21 cellular contexts compared by ENCODE assay signal in genomic region chr10:58693919-58694318, GRCh38.
A peak's percentile ranks its signal among the peaks of the same experiment; 100 is the strongest.
DNase-seq lines count a peak whose midpoint lies in the region; ATAC-seq, FAIRE-seq and TF ChIP-seq lines count a peak whose summit lies in the region.
"Had no signal": no experiment of that assay in that cellular context is flagged by ENCODE, and none has a peak within 500 bp of the region (broad histone marks: within the 10 kb centered on the region; RNA-seq: fewer than 3 reads in every experiment).

No MANE protein-coding gene starts in this region.

- no peak overlapping the region for H2AK9ac ChIP-seq in IMR-90 (replicated peaks; ENCODE audit: low read depth, low read length, poor library complexity)

- peaks cover 32% of the 10 kb centered on the region for H3K9me3 ChIP-seq in A549
- H3K9me3 ChIP-seq in IMR-90 (ENCODE audit: control insufficient read depth, insufficient read depth, low read length), result peaks cover 10% of the 10 kb centered on the region

- H3K4me3 ChIP-seq in A549, result no peak overlapping the region
- no peak overlapping the region for H3K4me3 ChIP-seq in IMR-90 (ENCODE audit: insufficient read depth, low read depth, low read length)
- H3K4me3 ChIP-seq: BLaER1 treated with 17β-estradiol and CSF1 and Interleukin-3, amounts not matched to agents 10 nM and 100 nM had no signal

- no peak for DNase-seq in A549 (ENCODE audit: low read depth in 1 of 2, low spot score in 1 of 2)
- DNase-seq in IMR-90, result no peak
- peak; percentile 1 to 11 for DNase-seq in erythroblast (lab: John Stamatoyannopoulos, UW)
- DNase-seq in activated CD4-positive, CD25-positive, alpha-beta regulatory T cell treated with anti-CD3 and anti-CD28 coated beads, Interleukin-2, amount 50 U/mL, for 72 hours, result no peak
- no peak for DNase-seq in SW 1271 (lab: John Stamatoyannopoulos, UW)
- DNase-seq: 8988T; AML-193; Caco-2; Calu3; CD4-positive, alpha-beta T cell; CD8-positive, alpha-beta T cell; DMS79 treated with DMSO at 0.1 percent for 48 hours; GF-D8 had no signal

- no peak overlapping the region for H2AFZ ChIP-seq in IMR-90 (replicated peaks; ENCODE audit: low read length, poor library complexity)

- H3K4ac ChIP-seq in IMR-90 (ENCODE audit: low read depth, low read length), result no peak overlapping the region

- CTCF ChIA-PET in A549 (lab: Yijun Ruan, JAX) (interaction anchor here (1.1 kb wide), 1 partner anchor 28 kb away, joined by 3 read pairs; no protein-coding TSS in a partner anchor), IMR-90 (lab: Yijun Ruan, JAX) (no interaction called here)

- no peak overlapping the region for H2BK15ac ChIP-seq in IMR-90 (ENCODE audit: low read depth, low read length)

- H2BK5ac ChIP-seq in IMR-90 (ENCODE audit: low read depth, low read length, poor library complexity, severe bottlenecking), result no peak overlapping the region

- H3K4me2 ChIP-seq in A549, result no peak overlapping the region
- no peak overlapping the region for H3K4me2 ChIP-seq in IMR-90 (ENCODE audit: low read depth, low read length)
- H3K4me2 ChIP-seq: BLaER1 treated with 17β-estradiol and CSF1 and Interleukin-3, amounts not matched to agents 10 nM and 100 nM had no signal

- no peak overlapping the region for H3K9ac ChIP-seq in IMR-90 (ENCODE audit: low read depth, low read length)
- H3K9ac ChIP-seq: BLaER1 treated with 17β-estradiol and CSF1 and Interleukin-3, amounts not matched to agents 10 nM and 100 nM had no signal

- intact Hi-C loops in IMR-90 (cut with micrococcal nuclease), result no loop called here

- peaks cover 21% of the 10 kb centered on the region for H3K4me1 ChIP-seq in A549
- no peaks in the 10 kb centered on the region for H3K4me1 ChIP-seq in IMR-90 (ENCODE audit: control insufficient read depth, insufficient read depth, low read length)

- no peak overlapping the region for H3K18ac ChIP-seq in IMR-90 (ENCODE audit: low read depth, low read length)

- H3K56ac ChIP-seq in IMR-90 (ENCODE audit: extremely low read depth, insufficient read depth, low read length), result no peak overlapping the region

- no peak overlapping the region for H2BK20ac ChIP-seq in IMR-90 (ENCODE audit: low read depth, low read length)

- peaks cover 8% of the 10 kb centered on the region; the same call in 1 of the 2 replicates for H4K20me1 ChIP-seq in IMR-90 (ENCODE audit: insufficient read depth, low read length)
- H4K20me1 ChIP-seq: BLaER1 treated with 17β-estradiol and CSF1 and Interleukin-3, amounts not matched to agents 10 nM and 100 nM had no signal

- no peak overlapping the region for H2BK120ac ChIP-seq in IMR-90 (ENCODE audit: low read depth, low read length)

- no peak overlapping the region for H2AK5ac ChIP-seq in IMR-90 (ENCODE audit: low read depth, low read length)

- TF ChIP-seq CTCF in A549 (IDR thresholded peaks at IDR 0.05) (no peak), IMR-90 (conservative IDR thresholded peaks at IDR 0.05; ENCODE audit: low read depth, low read length) (no peak)

- TF ChIP-seq POLR2A in A549 (IDR thresholded peaks at IDR 0.05; ENCODE audit: low read length) (no peak), IMR-90 (IDR thresholded peaks at IDR 0.05; ENCODE audit: low read depth, low read length) (no peak), erythroblast (IDR thresholded peaks at IDR 0.05; ENCODE audit: low read length) (no peak)

- H3K79me1 ChIP-seq in IMR-90 (ENCODE audit: low read depth in 1 of 2, low read length in 2 of 2), result peaks cover 28% of the 10 kb centered on the region in 2 experiments

- POLR2A ChIA-PET in A549 (lab: Yijun Ruan, JAX), result no interaction called here
- POLR2A ChIA-PET in IMR-90 (lab: Charles Lee; ENCODE audit: unreplicated experiment), result no interaction called here

- no peak for ATAC-seq in A549
- ATAC-seq in IMR-90 (ENCODE audit: low read depth), result no peak
- ATAC-seq in GM21528 (IDR thresholded peaks at IDR 0.05; ENCODE audit: low FRiP score, unreplicated experiment), result no peak
- ATAC-seq: CD8-positive, alpha-beta T cell had no signal

- in situ Hi-C loops in IMR-90 (cut with MboI; ENCODE audit: low sequenced_read_pairs), result no loop called here

- TF ChIP-seq RAD21 in A549 (conservative IDR thresholded peaks at IDR 0.05 in 1 of 2, IDR thresholded peaks at IDR 0.05 in 1 of 2) (no peak), IMR-90 (IDR thresholded peaks at IDR 0.05; ENCODE audit: low read length) (no peak)

- no peak overlapping the region for H4K5ac ChIP-seq in IMR-90 (ENCODE audit: low read depth, low read length)

- no peak overlapping the region for H4K91ac ChIP-seq in IMR-90 (ENCODE audit: insufficient read depth, low read depth, low read length)

- H3K27me3 ChIP-seq in IMR-90 (ENCODE audit: control insufficient read depth, insufficient read depth, low read length), result no peaks in the 10 kb centered on the region
- H3K27me3 ChIP-seq: BLaER1 treated with 17β-estradiol and CSF1 and Interleukin-3, amounts not matched to agents 10 nM and 100 nM had no signal

- no peak overlapping the region for H4K8ac ChIP-seq in IMR-90 (ENCODE audit: low read depth in 2 of 2, low read length in 2 of 2)

- H3K14ac ChIP-seq in IMR-90 (replicated peaks; ENCODE audit: low read depth, low read length), result no peak overlapping the region

- TF ChIP-seq EP300 in A549 (IDR thresholded peaks at IDR 0.05), result no peak

- BruUV-seq in IMR-90 (replicated peaks; lab: Mats Ljungman, UMichigan), result no TSS peak

- WGBS in A549 (ENCODE audit: missing lambda C conversion rate), result 72% methylated on average over 2 of the region's 2 CpGs
- 100% methylated on average over 1 of the region's 2 CpGs; no CpG with 5 or more reads in 1 of the 2 experiments for WGBS in IMR-90 (ENCODE audit: extremely low coverage in 2 of 2, insufficient read length in 1 of 2), 2 experiments

- H3K23ac ChIP-seq in IMR-90 (ENCODE audit: low read depth, low read length), result no peak overlapping the region

- H3K27ac ChIP-seq in A549, result no peak overlapping the region
- no peak overlapping the region for H3K27ac ChIP-seq in IMR-90 (ENCODE audit: insufficient read depth, low read length)
- H3K27ac ChIP-seq: BLaER1 treated with 17β-estradiol and CSF1 and Interleukin-3, amounts not matched to agents 10 nM and 100 nM; C4-2B had no signal

- dilution Hi-C loops in IMR-90 (cut with HindIII; ENCODE audit: low sequenced_read_pairs, unreplicated experiment), result no loop called here

- H3K36me3 ChIP-seq in IMR-90 (ENCODE audit: control insufficient read depth, insufficient read depth, low read length), result peaks cover 2% of the 10 kb centered on the region; the same call in 1 of the 2 replicates
- H3K36me3 ChIP-seq: BLaER1 treated with 17β-estradiol and CSF1 and Interleukin-3, amounts not matched to agents 10 nM and 100 nM had no signal

- no peak for FAIRE-seq in A549 (lab: Jason Lieb, UNC)
- FAIRE-seq: A204.1, D721Med, G401.6, GM12892, GM18507 had no signal

- peaks cover 5% of the 10 kb centered on the region; the same call in 1 of the 2 replicates for H3K9me1 ChIP-seq in IMR-90 (ENCODE audit: insufficient read depth, low read length)

TF ChIP-seq in A549, 52 proteins besides CTCF, POLR2A, EP300 and RAD21:
- TF ChIP-seq SREBF2 (IDR thresholded peaks at IDR 0.05) (no peak), MAFK (IDR thresholded peaks at IDR 0.05; ENCODE audit: partially characterized antibody) (peak; percentile 74)

TF ChIP-seq in IMR-90, 13 proteins besides CTCF, POLR2A, EP300 and RAD21:
- TF ChIP-seq MAFK (IDR thresholded peaks at IDR 0.05; ENCODE audit: low read depth, low read length) (peak; percentile 60), RCOR1 (IDR thresholded peaks at IDR 0.05; ENCODE audit: insufficient replicate concordance, low read length) (no peak)

Comparison
In these comparisons a context has a peak if more than half of its experiments do, and no peak if none do; other contexts are left out.
1. DNase-seq: peak in erythroblast (2 of 2); none in A549 (0 of 2), IMR-90 (single experiment), activated CD4-positive, CD25-positive, alpha-beta regulatory T cell treated with anti-CD3 and anti-CD28 coated beads, Interleukin-2, amount 50 U/mL, for 72 hours (single experiment) and SW 1271 (0 of 2).